Comparison of ENCODE assay signal across 8 cellular contexts in the genomic region with DNA sequence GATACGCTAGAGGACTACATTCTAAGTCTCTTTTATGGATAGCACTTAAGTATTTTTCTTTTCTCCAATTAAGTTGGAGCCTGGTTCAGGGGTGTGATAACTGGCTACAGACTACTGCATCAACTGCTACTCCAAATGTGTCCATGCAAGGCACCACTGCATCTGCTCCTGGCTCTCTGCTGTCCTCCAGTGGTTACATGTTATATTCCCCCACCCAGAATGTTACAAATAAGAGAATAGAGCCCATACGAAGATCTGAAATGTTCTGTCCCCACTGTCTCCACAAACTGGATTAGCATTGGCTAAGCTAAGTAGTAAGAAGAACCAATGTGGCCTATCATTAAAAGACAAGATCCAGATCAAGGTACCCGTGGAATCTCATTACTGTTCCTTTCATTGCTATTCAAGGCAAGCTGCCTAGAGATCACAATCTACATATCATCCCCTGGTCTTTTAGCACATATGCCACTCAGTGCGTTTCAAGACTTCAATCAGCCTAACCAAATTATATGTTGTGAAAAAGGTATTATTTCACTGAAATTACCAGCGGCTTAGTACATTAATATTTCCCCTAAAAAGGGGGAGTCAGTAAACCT.
A peak's percentile ranks its signal among the peaks of the same experiment; 100 is the strongest.
DNase-seq lines count a peak whose midpoint lies in the region; ATAC-seq, FAIRE-seq and TF ChIP-seq lines count a peak whose summit lies in the region.

No MANE protein-coding gene starts in this region.

- TF ChIP-seq POLR2A in esophagus muscularis mucosa (IDR thresholded peaks at IDR 0.05; ENCODE audit: low read depth), result no peak

- no peaks in the 10 kb centered on the region for H3K9me3 Mint-ChIP-seq in osteocyte (ENCODE audit: unreplicated experiment)

- ATAC-seq in stimulated activated naive CD8-positive, alpha-beta T cell treated with anti-CD3 and anti-CD28 coated beads, Interleukin-15, Interleukin-2, amounts not matched to agents 100 U/mL and 50 U/mL, for 24 hours, result no peak

- H3K36me3 ChIP-seq in esophagus muscularis mucosa, result no peaks in the 10 kb centered on the region

- H3K4me3 ChIP-seq in AG10803 (ENCODE audit: low read length) (no peak overlapping the region), esophagus muscularis mucosa (no peak overlapping the region)

- no peak for TF ChIP-seq EP300 in esophagus muscularis mucosa (IDR thresholded peaks at IDR 0.05)

- intact Hi-C loops in esophagus muscularis mucosa (cut with DNase I), result loop anchor here (5.0 kb wide), 1 partner anchor 848 kb away; no protein-coding TSS in a partner anchor

- FAIRE-seq in RCC 7860 (lab: Jason Lieb, UNC), result no peak

- TF ChIP-seq CTCF in AG10803 (conservative IDR thresholded peaks at IDR 0.05; ENCODE audit: low read length) (peak; percentile 99), GM13977 (IDR thresholded peaks at IDR 0.05; ENCODE audit: extremely low read depth, insufficient read depth, missing control alignments) (peak; percentile 54), esophagus muscularis mucosa (IDR thresholded peaks at IDR 0.05) (peak; percentile 64 to 84 (median 72)), osteocyte (IDR thresholded peaks at IDR 0.05) (peak; percentile 61)

- H3K36me3 Mint-ChIP-seq in osteocyte (ENCODE audit: unreplicated experiment), result no peaks in the 10 kb centered on the region

- H3K4me3 Mint-ChIP-seq in osteocyte (ENCODE audit: unreplicated experiment), result no peak overlapping the region

- H3K27ac ChIP-seq in esophagus muscularis mucosa (replicated peaks in 1 of 4), result no peak overlapping the region

- no peaks in the 10 kb centered on the region for H3K27me3 ChIP-seq in esophagus muscularis mucosa

- WGBS in esophagus muscularis mucosa, result 53% methylated on average over 5 of the region's 5 CpGs

- H3K4me1 Mint-ChIP-seq in osteocyte (ENCODE audit: unreplicated experiment), result no peaks in the 10 kb centered on the region

- no peak overlapping the region for H3K27ac Mint-ChIP-seq in osteocyte (ENCODE audit: unreplicated experiment)

- no peaks in the 10 kb centered on the region for H3K9me3 ChIP-seq in esophagus muscularis mucosa

- peaks cover 5 to 13% (median 12%) of the 10 kb centered on the region in 4 donors for H3K4me1 ChIP-seq in esophagus muscularis mucosa

- DNase-seq in AG10803 (ENCODE audit: low read depth), result peak; percentile 73
- DNase-seq in GM13977 (ENCODE audit: low spot score), result no peak
- peak; percentile 63 for DNase-seq in HT1080 (ENCODE audit: low read depth)
- DNase-seq in RCC 7860 (ENCODE audit: low spot score), result peak; percentile 39
- no peak for DNase-seq in esophagus muscularis mucosa (ENCODE audit: extremely low spot score)
- DNase-seq in osteocyte (ENCODE audit: extremely low spot score, unreplicated experiment), result no peak
- DNase-seq in stimulated activated naive CD8-positive, alpha-beta T cell treated with anti-CD3 and anti-CD28 coated beads, Interleukin-15, Interleukin-2, amounts not matched to agents 100 U/mL and 50 U/mL, for 24 hours, result no peak
- DNase-seq in activated gamma-delta T cell treated with Interleukin-2 at 50 U/mL for 16 hours, result no peak

- H3K27me3 Mint-ChIP-seq in osteocyte (ENCODE audit: unreplicated experiment), result peaks cover 33% of the 10 kb centered on the region

- in situ Hi-C loops in GM13977 (cut with MboI; ENCODE audit: low pct_unique_long_range_greater_than_20kb, low sequenced_read_pairs, unreplicated experiment), result no loop called here

Comparison
In these comparisons a context has a peak if more than half of its experiments do, and no peak if none do; other contexts are left out.
1. DNase-seq: peak in AG10803 (single experiment), HT1080 (single experiment) and RCC 7860 (single experiment); none in GM13977 (single experiment), esophagus muscularis mucosa (single experiment), osteocyte (single experiment), stimulated activated naive CD8-positive, alpha-beta T cell treated with anti-CD3 and anti-CD28 coated beads, Interleukin-15, Interleukin-2, amounts not matched to agents 100 U/mL and 50 U/mL, for 24 hours (single experiment) and activated gamma-delta T cell treated with Interleukin-2 at 50 U/mL for 16 hours (single experiment).
2. Peak in every context shown above with its lines, with median percentiles within 50 percentile points of each other: CTCF ChIP-seq.